In the genomic region with DNA sequence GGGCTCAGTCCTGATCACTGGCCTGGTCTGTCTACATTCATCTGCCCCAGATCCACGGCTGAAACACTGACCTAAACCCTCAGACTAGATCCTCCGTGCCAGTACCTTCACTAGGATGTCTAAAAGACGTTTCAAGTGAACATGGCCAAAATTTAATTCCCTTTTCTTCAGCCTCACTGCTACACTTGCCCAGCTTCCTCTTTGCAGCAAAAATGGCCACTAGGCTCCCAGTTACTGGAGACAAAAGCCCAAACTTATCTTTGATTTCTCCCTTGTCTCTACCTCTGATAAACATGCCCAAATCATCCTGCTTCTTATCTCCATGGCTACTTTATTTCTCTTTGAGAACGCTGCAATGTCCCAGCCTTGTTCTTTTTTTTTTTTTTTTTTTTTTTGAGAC, we compare ENCODE assay signal across 11 cellular contexts.
A peak's percentile ranks its signal among the peaks of the same experiment; 100 is the strongest.
DNase-seq lines count a peak whose midpoint lies in the region; TF ChIP-seq lines count a peak whose summit lies in the region.
"Had no signal": no experiment of that assay in that cellular context is flagged by ENCODE, and none has a peak within 500 bp of the region (broad histone marks: within the 10 kb centered on the region; RNA-seq: fewer than 3 reads in every experiment).

No MANE protein-coding gene starts in this region.

- H2AFZ ChIP-seq in OCI-LY3 (ENCODE audit: low read depth, low read length): no peak overlapping the region

- peak overlapping the region; percentile 84 for H3K4me2 ChIP-seq in OCI-LY3 (ENCODE audit: low read length)
- H3K4me2 ChIP-seq: KMS-11 had no signal

- peaks cover 42% of the 10 kb centered on the region for H3K79me2 ChIP-seq in OCI-LY3 (ENCODE audit: low read length)

- no peak for DNase-seq in effector memory CD4-positive, alpha-beta T cell
- DNase-seq in SHP77 treated with DMSO at 0.1 percent for 48 hours (lab: John Stamatoyannopoulos, UW) (no peak), epidermal melanocyte (ENCODE audit: insufficient read length, low spot score) (no peak), NCI-H1092 (lab: John Stamatoyannopoulos, UW) (no peak)
- no peak for DNase-seq in stimulated activated CD4-positive, alpha-beta T cell treated with anti-CD3 and anti-CD28 coated beads, Interleukin-1b, Interleukin-23, amount 100 ng/mL, for 48 hours
- DNase-seq: activated CD4-positive, alpha-beta T cell treated with anti-CD3 and anti-CD28 coated beads, Interleukin-2, amount 50 U/mL, for 1 hour; stimulated activated CD4-positive, alpha-beta T cell treated with anti-CD3 and anti-CD28 coated beads, Interleukin-4, amount 100 ng/mL, for 4 hours had no signal

- H4K20me1 ChIP-seq in OCI-LY3 (ENCODE audit: insufficient read depth, low read length): peaks cover 8% of the 10 kb centered on the region

- peaks cover 19% of the 10 kb centered on the region for H3K4me1 ChIP-seq in OCI-LY3 (ENCODE audit: low read length)
- H3K4me1 ChIP-seq in effector memory CD4-positive, alpha-beta T cell (ENCODE audit: control insufficient read depth, insufficient read depth, low read length, poor library complexity, severe bottlenecking): peaks cover 45% of the 10 kb centered on the region

- H3K36me3 ChIP-seq in OCI-LY3 (replicated peaks; ENCODE audit: low read depth, low read length): peaks cover 19% of the 10 kb centered on the region
- H3K36me3 ChIP-seq in effector memory CD4-positive, alpha-beta T cell (ENCODE audit: control insufficient read depth, insufficient read depth, low read length): no peaks in the 10 kb centered on the region

- no peaks in the 10 kb centered on the region for H3K27me3 ChIP-seq in OCI-LY3 (ENCODE audit: low read depth, low read length)
- no peaks in the 10 kb centered on the region for H3K27me3 ChIP-seq in effector memory CD4-positive, alpha-beta T cell (replicated peaks; ENCODE audit: control insufficient read depth, insufficient read depth, low read length, poor library complexity, severe bottlenecking)

- 0 out of 2 replicates have a peak overlapping the region, but pooled peaks have one; percentile 82 for H3K27ac ChIP-seq in OCI-LY3 (ENCODE audit: low read length)
- peak overlapping the region; percentile 95 for H3K27ac ChIP-seq in effector memory CD4-positive, alpha-beta T cell (ENCODE audit: insufficient read depth, low read length, poor library complexity, severe bottlenecking)
- peak overlapping the region in 20 of 21 experiments; percentile 88 to 99 (median 97) for H3K27ac ChIP-seq in skin epidermis
- H3K27ac ChIP-seq: KMS-11 had no signal

- H3K9me3 ChIP-seq in OCI-LY3 (ENCODE audit: insufficient read depth, low read length): no peaks in the 10 kb centered on the region
- H3K9me3 ChIP-seq in effector memory CD4-positive, alpha-beta T cell (ENCODE audit: control insufficient read depth, low read length): no peaks in the 10 kb centered on the region

- H3K9ac ChIP-seq in OCI-LY3 (ENCODE audit: low read length): peak overlapping the region; percentile 92
- H3K9ac ChIP-seq: KMS-11 had no signal

- peak; percentile 20 for TF ChIP-seq CTCF in GM12873 (IDR thresholded peaks at IDR 0.05; ENCODE audit: insufficient read depth, low read depth, low read length, missing control alignments)
- TF ChIP-seq CTCF in OCI-LY3 (IDR thresholded peaks at IDR 0.05; ENCODE audit: low read depth, low read length): no peak

- H3K4me3 ChIP-seq in OCI-LY3 (ENCODE audit: low read length): peak overlapping the region; percentile 84
- H3K4me3 ChIP-seq in effector memory CD4-positive, alpha-beta T cell (ENCODE audit: insufficient read depth, low read depth, low read length, poor library complexity, severe bottlenecking): peak overlapping the region; percentile 77
- H3K4me3 ChIP-seq in skin epidermis: peak overlapping the region in 6 of 7 experiments; percentile 42 to 87 (median 70)
